8 cellular contexts compared by ENCODE assay signal in genomic region chr10:43594944-43595589, GRCh38. TPM values are rescaled to one million over a fixed set of nuclear protein-coding genes. Genes with fewer than 3 reads are reported as not detected.
DNase-seq lines count a peak whose midpoint lies in the region; ATAC-seq and TF ChIP-seq lines count a peak whose summit lies in the region.

No MANE protein-coding gene starts in this region.

- H3K36me3 Mint-ChIP-seq in IgD-negative memory B cell, result peaks cover 2% of the 10 kb centered on the region
- H3K36me3 Mint-ChIP-seq in activated naive CD8-positive, alpha-beta T cell, result peaks cover 7% of the 10 kb centered on the region

- peak overlapping the region; percentile 46 for H3K4me3 ChIP-seq in lower lobe of right lung

- H3K27ac ChIP-seq in lower lobe of right lung, result no peak overlapping the region

- no peaks in the 10 kb centered on the region for H3K27me3 ChIP-seq in lower lobe of right lung (ENCODE audit: low read depth)

- peak; percentile 91 for ATAC-seq in GM21390 (IDR thresholded peaks at IDR 0.05; ENCODE audit: unreplicated experiment)
- ATAC-seq in lower lobe of right lung, result peak; percentile 42 to 58

- H3K27ac Mint-ChIP-seq in IgD-negative memory B cell, result peak overlapping the region; percentile 4 to 78 (median 43)
- peak overlapping the region; percentile 7 for H3K27ac Mint-ChIP-seq in activated naive CD8-positive, alpha-beta T cell

- no peak for TF ChIP-seq CTCF in lower lobe of right lung (IDR thresholded peaks at IDR 0.05)

- H3K36me3 ChIP-seq in lower lobe of right lung, result no peaks in the 10 kb centered on the region

- peak overlapping the region; percentile 64 to 96 (median 88) for H3K4me3 Mint-ChIP-seq in IgD-negative memory B cell
- H3K4me3 Mint-ChIP-seq in activated naive CD8-positive, alpha-beta T cell, result peak overlapping the region; percentile 82

- H3K27me3 Mint-ChIP-seq in IgD-negative memory B cell, result peaks cover 3% of the 10 kb centered on the region
- H3K27me3 Mint-ChIP-seq in activated naive CD8-positive, alpha-beta T cell, result no peaks in the 10 kb centered on the region

- peaks cover 20% of the 10 kb centered on the region for H3K4me1 ChIP-seq in lower lobe of right lung

- intact Hi-C loops in lower lobe of right lung (cut with DNase I), result no loop called here

- H3K9me3 ChIP-seq in lower lobe of right lung, result no peaks in the 10 kb centered on the region

- peaks cover 2 to 10% (median 4%) of the 10 kb centered on the region in 3 donors for H3K9me3 Mint-ChIP-seq in IgD-negative memory B cell
- H3K9me3 Mint-ChIP-seq in activated naive CD8-positive, alpha-beta T cell (ENCODE audit: low read depth), result no peaks in the 10 kb centered on the region

- peaks cover 15 to 22% (median 20%) of the 10 kb centered on the region in 3 donors for H3K4me1 Mint-ChIP-seq in IgD-negative memory B cell
- peaks cover 32% of the 10 kb centered on the region for H3K4me1 Mint-ChIP-seq in activated naive CD8-positive, alpha-beta T cell (ENCODE audit: low read depth)

- DNase-seq in GM03348 (ENCODE audit: low spot score) (peak; percentile 30), lower lobe of right lung (no peak), NCI-H1694 treated with DMSO at 0.1 percent for 48 hours (lab: John Stamatoyannopoulos, UW) (no peak), islet precursor cell (no peak), DMS53 treated with DMSO at 0.1 percent for 48 hours (lab: John Stamatoyannopoulos, UW; ENCODE audit: unreplicated experiment) (no peak)

RNA-seq across cellular contexts. Expression of gene ZNF485, which starts 11.2 kb away (rescaled TPM):
- polyA plus RNA-seq in IgD-negative memory B cell, result 4.2 TPM
- total RNA-seq in lower lobe of right lung, result 3.5 TPM

RNA-seq across cellular contexts. Expression of gene ZNF239, which starts 20.7 kb away (rescaled TPM):
- 1.5 TPM for polyA plus RNA-seq in IgD-negative memory B cell
- 2.1 TPM for total RNA-seq in lower lobe of right lung

RNA-seq across cellular contexts. Expression of gene ZNF32, which starts 53.6 kb away (rescaled TPM):
- 62.2 TPM for polyA plus RNA-seq in IgD-negative memory B cell
- 33.2 TPM for total RNA-seq in lower lobe of right lung
